Comparison of ENCODE assay signal across 12 cellular contexts in the genomic region with DNA sequence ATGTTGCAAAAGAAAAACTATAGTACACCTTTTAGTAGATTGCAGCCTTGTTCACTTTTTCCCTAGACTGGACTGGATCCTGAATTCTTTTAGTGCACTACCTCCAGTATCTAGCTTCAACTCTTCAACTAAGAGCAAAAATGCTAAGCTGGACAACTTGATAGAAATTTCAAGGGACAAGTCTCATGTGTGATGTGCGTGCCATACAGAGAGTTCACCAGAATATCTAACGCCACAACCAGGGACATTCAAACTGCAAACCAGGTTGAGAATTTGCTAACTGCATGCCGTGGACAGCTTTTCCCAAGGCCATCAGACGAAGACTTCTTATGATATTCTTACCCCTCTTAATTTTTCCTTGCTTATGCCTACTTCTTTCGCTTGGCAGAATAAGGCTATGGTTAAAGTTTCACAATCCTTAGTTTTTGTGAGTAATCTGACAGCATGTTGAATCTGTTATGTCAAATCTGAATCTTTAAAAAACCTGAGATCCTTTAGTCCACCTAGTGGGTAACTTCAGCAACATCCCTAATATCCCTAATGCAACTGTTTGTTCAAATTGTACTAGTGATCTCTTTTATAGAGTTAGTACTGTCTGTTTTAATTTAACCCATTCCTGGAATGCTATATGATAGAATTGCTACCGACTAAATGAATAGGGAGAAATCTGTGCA.
DNase-seq lines count a peak whose midpoint lies in the region; ATAC-seq and TF ChIP-seq lines count a peak whose summit lies in the region.
"Had no signal": no experiment of that assay in that cellular context is flagged by ENCODE, and none has a peak within 500 bp of the region (broad histone marks: within the 10 kb centered on the region; RNA-seq: fewer than 3 reads in every experiment).

No MANE protein-coding gene starts in this region.

- no peak overlapping the region for H2AFZ ChIP-seq in Loucy (ENCODE audit: low read length)

- H3F3A ChIP-seq in Loucy (ENCODE audit: low read depth) = no peaks in the 10 kb centered on the region

- DNase-seq in AG09319 (ENCODE audit: extremely low read depth, low read depth) = no peak
- peak; percentile 83 for DNase-seq in choroid plexus epithelial cell (ENCODE audit: low read depth)
- DNase-seq in right lobe of liver = no peak
- no peak for DNase-seq in esophagus squamous epithelium (lab: John Stamatoyannopoulos, UW)
- DNase-seq in hypothalamus (lab: John Stamatoyannopoulos, UW) = no peak
- no peak for DNase-seq in pons (ENCODE audit: low spot score)
- no peak for DNase-seq in amygdala (lab: John Stamatoyannopoulos, UW)
- DNase-seq: activated T-cell treated with anti-CD3 and anti-CD28 coated beads, Interleukin-2, amount 50 U/mL, for 4 hours; erythroblast; NCI-H1694 treated with DMSO at 0.1 percent for 48 hours had no signal

- H3K27ac ChIP-seq in right lobe of liver (peak overlapping the region in 2 of 3 donors; percentile 30 to 33), esophagus squamous epithelium (no peak overlapping the region)
- H3K27ac ChIP-seq: neutrophil had no signal

- H3K36me3 ChIP-seq in Loucy (ENCODE audit: insufficient read depth, low read length) = no peaks in the 10 kb centered on the region
- H3K36me3 ChIP-seq in right lobe of liver = no peaks in the 10 kb centered on the region
- no peaks in the 10 kb centered on the region for H3K36me3 ChIP-seq in esophagus squamous epithelium
- H3K36me3 ChIP-seq: neutrophil had no signal

- no peaks in the 10 kb centered on the region for H3K9me2 ChIP-seq in Loucy (replicated peaks; ENCODE audit: low read depth, low read length)

- H3K4me3 ChIP-seq in Loucy (ENCODE audit: low read length, poor library complexity, severe bottlenecking) = no peak overlapping the region
- H3K4me3 ChIP-seq in choroid plexus epithelial cell (ENCODE audit: low read depth, low read length) = no peak overlapping the region
- H3K4me3 ChIP-seq in right lobe of liver = no peak overlapping the region
- no peak overlapping the region for H3K4me3 ChIP-seq in esophagus squamous epithelium

- peak; percentile 91 to 94 (median 92) for ATAC-seq in right lobe of liver
- ATAC-seq: activated T-cell treated with anti-CD3 and anti-CD28 coated beads, Interleukin-2, amount 50 U/mL, for 4 hours had no signal

- no peak overlapping the region for H3K4me2 ChIP-seq in Loucy (ENCODE audit: low read depth, low read length, poor library complexity, severe bottlenecking)

- TF ChIP-seq CTCF in AG09319 (IDR thresholded peaks at IDR 0.05; ENCODE audit: low read depth, low read length) (peak; percentile 45), Loucy (conservative IDR thresholded peaks at IDR 0.05; ENCODE audit: low read length) (peak; percentile 43; the same call in 1 of the 2 replicates), choroid plexus epithelial cell (conservative IDR thresholded peaks at IDR 0.05; ENCODE audit: low read depth, low read length) (peak; percentile 62), right lobe of liver (IDR thresholded peaks at IDR 0.05) (peak; percentile 41 to 68 (median 52)), esophagus squamous epithelium (IDR thresholded peaks at IDR 0.05) (peak in 3 of 6 experiments; percentile 16 to 45 (median 21))

- no peaks in the 10 kb centered on the region for H3K4me1 ChIP-seq in Loucy (ENCODE audit: insufficient read depth, low read length, poor library complexity, severe bottlenecking)
- peaks cover 0 to 21% (median 8%) of the 10 kb centered on the region in 4 donors for H3K4me1 ChIP-seq in right lobe of liver
- peaks cover 0 to 5% (median 0%) of the 10 kb centered on the region in 3 donors for H3K4me1 ChIP-seq in esophagus squamous epithelium

- 38% methylated on average over 6 of the region's 6 CpGs for WGBS in right lobe of liver (ENCODE audit: insufficient coverage, low coverage, low lambda C conversion rate, missing lambda C conversion rate)
- 73 to 83% methylated on average over 6 of the region's 6 CpGs for WGBS in esophagus squamous epithelium, 2 donors

- intact Hi-C loops in right lobe of liver (cut with DNase I) = no loop called here
- intact Hi-C loops in esophagus squamous epithelium (cut with DNase I) = no loop called here

- no peak for TF ChIP-seq POLR2A in right lobe of liver (IDR thresholded peaks at IDR 0.05)
- no peak for TF ChIP-seq POLR2A in esophagus squamous epithelium (IDR thresholded peaks at IDR 0.05)

- no peak overlapping the region for H3K9ac ChIP-seq in Loucy (ENCODE audit: low read depth, low read length, poor library complexity, severe bottlenecking)

- H4K20me1 ChIP-seq in Loucy (ENCODE audit: insufficient read depth, low read length, poor library complexity, severe bottlenecking) = no peaks in the 10 kb centered on the region

- H3K27me3 ChIP-seq in Loucy (ENCODE audit: insufficient read depth, low read length, poor library complexity, severe bottlenecking) (no peaks in the 10 kb centered on the region), right lobe of liver (no peaks in the 10 kb centered on the region), esophagus squamous epithelium (no peaks in the 10 kb centered on the region)
- H3K27me3 ChIP-seq: neutrophil had no signal

- no peaks in the 10 kb centered on the region for H3K79me2 ChIP-seq in Loucy (ENCODE audit: insufficient read depth, low read length)

- H3K9me3 ChIP-seq in Loucy (ENCODE audit: insufficient read depth, low read depth, low read length) (no peaks in the 10 kb centered on the region), right lobe of liver (no peaks in the 10 kb centered on the region), esophagus squamous epithelium (no peaks in the 10 kb centered on the region)
- H3K9me3 ChIP-seq: neutrophil had no signal

Comparison
In these comparisons a context has a peak if more than half of its experiments do, and no peak if none do; other contexts are left out.
1. H3K27ac ChIP-seq: peak in right lobe of liver (2 of 3); none in esophagus squamous epithelium (0 of 4).